In the genomic region with DNA sequence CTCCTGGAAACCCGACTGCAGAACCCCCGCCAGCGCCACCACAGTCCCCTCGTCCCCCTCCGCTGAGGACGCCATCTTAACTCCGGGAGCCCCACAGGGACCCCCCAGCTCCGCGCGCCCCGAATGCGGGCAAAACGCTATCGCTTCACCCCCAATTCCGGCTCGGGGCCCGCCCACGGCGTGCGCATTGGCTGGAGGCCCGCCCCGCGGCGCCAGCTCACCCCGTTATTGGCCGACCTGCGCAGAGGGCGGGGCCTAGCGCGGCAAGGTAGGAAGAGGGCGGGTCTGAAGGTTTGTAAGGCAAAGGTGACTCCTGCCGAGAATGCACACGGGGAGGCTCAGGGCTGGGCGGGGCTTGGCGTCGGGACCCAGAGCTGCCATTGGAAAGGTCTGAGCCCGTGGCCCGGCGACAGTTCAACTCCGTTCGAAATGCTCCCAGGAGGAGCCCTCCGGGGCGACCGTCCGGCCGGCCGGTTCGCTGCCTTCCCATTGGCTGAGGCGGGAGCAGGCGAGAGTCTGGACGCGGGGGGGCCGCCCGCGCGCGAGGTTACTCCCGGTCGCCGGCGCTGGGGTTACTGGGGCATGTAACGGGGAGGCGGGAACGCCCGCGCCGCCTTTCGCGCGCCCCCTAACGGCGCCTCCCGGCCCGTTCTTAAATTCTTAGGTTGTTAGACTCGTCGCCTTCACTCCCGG, we compare ENCODE assay signal across 8 cellular contexts. TPM values are rescaled to one million over a fixed set of nuclear protein-coding genes. Genes with fewer than 3 reads are reported as not detected.
A peak's percentile ranks its signal among the peaks of the same experiment; 100 is the strongest.
DNase-seq lines count a peak whose midpoint lies in the region; ATAC-seq and FAIRE-seq lines count a peak whose summit lies in the region.

A gene with protein sequence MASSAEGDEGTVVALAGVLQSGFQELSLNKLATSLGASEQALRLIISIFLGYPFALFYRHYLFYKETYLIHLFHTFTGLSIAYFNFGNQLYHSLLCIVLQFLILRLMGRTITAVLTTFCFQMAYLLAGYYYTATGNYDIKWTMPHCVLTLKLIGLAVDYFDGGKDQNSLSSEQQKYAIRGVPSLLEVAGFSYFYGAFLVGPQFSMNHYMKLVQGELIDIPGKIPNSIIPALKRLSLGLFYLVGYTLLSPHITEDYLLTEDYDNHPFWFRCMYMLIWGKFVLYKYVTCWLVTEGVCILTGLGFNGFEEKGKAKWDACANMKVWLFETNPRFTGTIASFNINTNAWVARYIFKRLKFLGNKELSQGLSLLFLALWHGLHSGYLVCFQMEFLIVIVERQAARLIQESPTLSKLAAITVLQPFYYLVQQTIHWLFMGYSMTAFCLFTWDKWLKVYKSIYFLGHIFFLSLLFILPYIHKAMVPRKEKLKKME (minus strand): TSS at position 127 of the 693 bp plus-strand sequence. CDS start 52 bp downstream, at position 75.

- H3K27ac Mint-ChIP-seq in effector memory CD8-positive, alpha-beta T cell = peak within 1 kb of the TSS; percentile 77 to 84
- H3K27ac Mint-ChIP-seq in memory B cell = peak within 1 kb of the TSS; percentile 96

- peak; percentile 97 for FAIRE-seq in HTR-8/SVneo (lab: Jason Lieb, UNC)

- H3K9me3 Mint-ChIP-seq in effector memory CD8-positive, alpha-beta T cell = no peaks in the 10 kb centered on the region
- no peaks in the 10 kb centered on the region for H3K9me3 Mint-ChIP-seq in memory B cell

- peak; percentile 98 for DNase-seq in Caki2 (ENCODE audit: low read depth)
- peak; percentile 99 for DNase-seq in HTR-8/SVneo (ENCODE audit: insufficient read length, low spot score)
- peak; percentile 97 for DNase-seq in NOMO-1 treated with DMSO at 0.1 percent for 48 hours (lab: John Stamatoyannopoulos, UW; ENCODE audit: unreplicated experiment)
- DNase-seq in activated CD8-positive, alpha-beta memory T cell treated with anti-CD3 and anti-CD28 coated beads for 4 hours (ENCODE audit: low read depth in 2 of 2) = peak; percentile 89 to 94
- peak; percentile 97 to 98 (median 97) for DNase-seq in effector memory CD8-positive, alpha-beta T cell
- peak; percentile 96 to 97 for DNase-seq in memory B cell (ENCODE audit: low spot score in 2 of 2)
- DNase-seq in stimulated activated CD8-positive, alpha-beta memory T cell treated with anti-CD3 and anti-CD28 coated beads, Interleukin-12 subunit alpha, Interleukin-12 subunit beta, amount 100 ng/mL, for 24 hours (ENCODE audit: extremely low read depth) = peak; percentile 93

- peak within 1 kb of the TSS; percentile 85 to 89 for H3K4me3 Mint-ChIP-seq in effector memory CD8-positive, alpha-beta T cell
- H3K4me3 Mint-ChIP-seq in memory B cell = peak within 1 kb of the TSS; percentile 88

- H3K4me1 Mint-ChIP-seq in effector memory CD8-positive, alpha-beta T cell (ENCODE audit: low read depth in 2 of 2) = peaks cover 10 to 28% of the 10 kb centered on the region in 2 donors
- peaks cover 20% of the 10 kb centered on the region for H3K4me1 Mint-ChIP-seq in memory B cell

- H3K27me3 Mint-ChIP-seq in effector memory CD8-positive, alpha-beta T cell = no peaks in the 10 kb centered on the region
- H3K27me3 Mint-ChIP-seq in memory B cell = no peaks in the 10 kb centered on the region

- ATAC-seq in GM21367 (IDR thresholded peaks at IDR 0.05; ENCODE audit: unreplicated experiment) (peak; percentile 93), memory B cell (ENCODE audit: low read depth) (peak; percentile 93)
- ATAC-seq in effector memory CD8-positive, alpha-beta T cell (replicated peaks) = peak; percentile 93

- in situ Hi-C loops in Caki2 (cut with HindIII; ENCODE audit: low pct_unique_long_range_greater_than_20kb, low sequenced_read_pairs) = no loop called here

- peaks cover 16% of the 10 kb centered on the region for H3K36me3 Mint-ChIP-seq in effector memory CD8-positive, alpha-beta T cell (ENCODE audit: insufficient read depth)
- H3K36me3 Mint-ChIP-seq in memory B cell = peaks cover 3% of the 10 kb centered on the region

RNA-seq across cellular contexts. Expression of the gene that starts here (rescaled TPM):
- total RNA-seq in Caki2 (2014; rRNA removed; shearing (Covaris generic); ENCODE audit: low replicate concordance) = 19.5 and 26.3 TPM in 2 replicates

Comparison
In these comparisons a context has a peak if more than half of its experiments do, and no peak if none do; other contexts are left out.
1. Peak in every context shown above with its lines: DNase-seq and ATAC-seq.